ENCODE assay signal across 27 cellular contexts in the genomic region with DNA sequence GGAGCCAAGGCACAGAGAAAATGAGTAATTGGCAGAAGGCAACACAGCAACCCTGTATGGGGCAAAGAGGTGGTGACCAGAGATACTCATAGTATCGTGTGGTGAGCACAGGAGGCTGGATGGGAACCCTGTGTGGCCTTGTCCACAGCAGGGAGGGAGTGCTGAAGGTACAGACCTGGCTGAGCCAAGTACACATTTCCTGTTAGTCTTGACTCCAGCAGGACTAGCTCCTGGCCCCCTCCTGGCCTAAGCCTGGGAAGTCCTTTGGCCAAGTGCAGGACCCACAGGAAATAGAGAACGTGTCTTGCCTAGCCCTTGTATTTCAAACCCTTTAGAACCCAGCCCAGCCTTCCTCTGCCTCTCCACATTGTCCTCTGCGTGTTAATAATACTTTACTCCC.
A peak's percentile ranks its signal among the peaks of the same experiment; 100 is the strongest.
DNase-seq lines count a peak whose midpoint lies in the region; ATAC-seq and TF ChIP-seq lines count a peak whose summit lies in the region.
"Had no signal": no experiment of that assay in that cellular context is flagged by ENCODE, and none has a peak within 500 bp of the region (broad histone marks: within the 10 kb centered on the region; RNA-seq: fewer than 3 reads in every experiment).

No MANE protein-coding gene starts in this region.

- H3K9me3 ChIP-seq in RWPE2 (ENCODE audit: severe bottlenecking), result no peaks in the 10 kb centered on the region
- no peaks in the 10 kb centered on the region for H3K9me3 ChIP-seq in esophagus squamous epithelium
- no peaks in the 10 kb centered on the region for H3K9me3 ChIP-seq in tibial artery
- no peaks in the 10 kb centered on the region for H3K9me3 ChIP-seq in psoas muscle
- H3K9me3 ChIP-seq in right cardiac atrium (ENCODE audit: control insufficient read depth, low read length), result no peaks in the 10 kb centered on the region
- H3K9me3 ChIP-seq: BLaER1 treated with 17β-estradiol and CSF1 and Interleukin-3, amounts not matched to agents 10 nM and 100 nM; neutrophil; prostate gland; vagina had no signal

- no peak overlapping the region for H3K4me3 Mint-ChIP-seq in stimulated activated naive CD8-positive, alpha-beta T cell treated with anti-CD3 and anti-CD28 coated beads, Interleukin-15, amount 100 ng/mL, for 72 hours
- H3K4me3 Mint-ChIP-seq: activated CD4-positive, alpha-beta T cell treated with anti-CD3 and anti-CD28 coated beads, Interleukin-2, amount 10 ng/mL, durations not matched to agents 24 days and 14 days; dendritic cell treated with granulocyte-macrophage colony-stimulating factor and Interleukin-4, amounts not matched to agents 40 ng/mL and 50 ng/mL, for 4 days; GM23338; memory B cell had no signal

- H3K27me3 Mint-ChIP-seq in stimulated activated naive CD8-positive, alpha-beta T cell treated with anti-CD3 and anti-CD28 coated beads, Interleukin-15, amount 100 ng/mL, for 72 hours, result no peaks in the 10 kb centered on the region
- H3K27me3 Mint-ChIP-seq: activated CD4-positive, alpha-beta T cell treated with anti-CD3 and anti-CD28 coated beads, Interleukin-2, amount 10 ng/mL, durations not matched to agents 24 days and 14 days; dendritic cell treated with granulocyte-macrophage colony-stimulating factor and Interleukin-4, amounts not matched to agents 40 ng/mL and 50 ng/mL, for 4 days had no signal

- no peaks in the 10 kb centered on the region for H3K36me3 ChIP-seq in RWPE2 (ENCODE audit: low read depth)
- no peaks in the 10 kb centered on the region for H3K36me3 ChIP-seq in esophagus squamous epithelium
- no peaks in the 10 kb centered on the region for H3K36me3 ChIP-seq in tibial artery
- H3K36me3 ChIP-seq in psoas muscle (ENCODE audit: insufficient read depth in 1 of 2, low read depth in 1 of 2), result no peaks in the 10 kb centered on the region
- H3K36me3 ChIP-seq: BLaER1 treated with 17β-estradiol and CSF1 and Interleukin-3, amounts not matched to agents 10 nM and 100 nM; neutrophil; prostate gland; vagina had no signal

- H3K27ac ChIP-seq in RWPE2 (ENCODE audit: poor library complexity, severe bottlenecking) (peak overlapping the region; percentile 31), esophagus squamous epithelium (peak overlapping the region; percentile 64 to 87 (median 73)), tibial artery (no peak overlapping the region), psoas muscle (no peak overlapping the region), right cardiac atrium (ENCODE audit: low read length) (no peak overlapping the region)
- H3K27ac ChIP-seq: BLaER1 treated with 17β-estradiol and CSF1 and Interleukin-3, amounts not matched to agents 10 nM and 100 nM; neutrophil; prostate gland; vagina; VCaP had no signal

- H3K4me1 ChIP-seq in RWPE2 (ENCODE audit: insufficient read depth, poor library complexity, severe bottlenecking), result peaks cover 30% of the 10 kb centered on the region
- peaks cover 17 to 87% (median 23%) of the 10 kb centered on the region in 3 donors for H3K4me1 ChIP-seq in esophagus squamous epithelium
- no peaks in the 10 kb centered on the region for H3K4me1 ChIP-seq in tibial artery
- no peaks in the 10 kb centered on the region for H3K4me1 ChIP-seq in psoas muscle
- H3K4me1 ChIP-seq in right cardiac atrium (ENCODE audit: control insufficient read depth, insufficient read depth, low read length), result no peaks in the 10 kb centered on the region
- H3K4me1 ChIP-seq: prostate gland, vagina had no signal

- TF ChIP-seq POLR2A in esophagus squamous epithelium (IDR thresholded peaks at IDR 0.05), result no peak

- no peak for DNase-seq in stimulated activated naive CD8-positive, alpha-beta T cell treated with anti-CD3 and anti-CD28 coated beads, Interleukin-15, amount 100 ng/mL, for 72 hours
- DNase-seq in stimulated activated naive CD8-positive, alpha-beta T cell treated with anti-CD3 and anti-CD28 coated beads, Interleukin-15, Interleukin-2, amounts not matched to agents 100 U/mL and 50 U/mL, for 24 hours, result no peak
- DNase-seq in RWPE2 (ENCODE audit: low spot score) (no peak), esophagus squamous epithelium (lab: John Stamatoyannopoulos, UW) (no peak), tibial artery (no peak), NCI-H1436 (lab: John Stamatoyannopoulos, UW) (no peak), psoas muscle (no peak), right cardiac atrium (no peak)
- DNase-seq: activated CD4-positive, alpha-beta T cell treated with anti-CD3 and anti-CD28 coated beads, Interleukin-2, amount 10 ng/mL, durations not matched to agents 24 days and 14 days; activated naive CD4-positive, alpha-beta T cell treated with anti-CD3 and anti-CD28 coated beads, Interleukin-2, amount 50 U/mL, for 16 hours; anterior cingulate cortex; Calu3; KBM-7; MM.1S; NCI-H1436 treated with DMSO at 0.1 percent for 48 hours; NK-92 treated with Interleukin-12 subunit alpha and Interleukin-12 subunit beta, amount 100 ng/mL, for 24 hours; substantia nigra had no signal

- no peak overlapping the region for H3K4me3 ChIP-seq in RWPE2 (ENCODE audit: severe bottlenecking)
- H3K4me3 ChIP-seq in esophagus squamous epithelium, result no peak overlapping the region
- H3K4me3 ChIP-seq in tibial artery, result no peak overlapping the region
- no peak overlapping the region for H3K4me3 ChIP-seq in psoas muscle
- no peak overlapping the region for H3K4me3 ChIP-seq in right cardiac atrium (ENCODE audit: low read length)
- H3K4me3 ChIP-seq: BLaER1 treated with 17β-estradiol and CSF1 and Interleukin-3, amounts not matched to agents 10 nM and 100 nM; GM12878; GM23338; prostate gland; vagina had no signal

- intact Hi-C loops in esophagus squamous epithelium (cut with DNase I) (no loop called here), tibial artery (cut with DNase I; ENCODE audit: low total_unique reads) (no loop called here), psoas muscle (cut with DNase I) (no loop called here), right cardiac atrium (cut with DNase I) (no loop called here)

- H3K4me1 Mint-ChIP-seq in stimulated activated naive CD8-positive, alpha-beta T cell treated with anti-CD3 and anti-CD28 coated beads, Interleukin-15, amount 100 ng/mL, for 72 hours, result peaks cover 100% of the 10 kb centered on the region
- H3K4me1 Mint-ChIP-seq: memory B cell had no signal

- no peak overlapping the region for H3K27ac Mint-ChIP-seq in stimulated activated naive CD8-positive, alpha-beta T cell treated with anti-CD3 and anti-CD28 coated beads, Interleukin-15, amount 100 ng/mL, for 72 hours
- H3K27ac Mint-ChIP-seq: activated CD4-positive, alpha-beta T cell treated with anti-CD3 and anti-CD28 coated beads, Interleukin-2, amount 10 ng/mL, durations not matched to agents 24 days and 14 days; dendritic cell treated with granulocyte-macrophage colony-stimulating factor and Interleukin-4, amounts not matched to agents 40 ng/mL and 50 ng/mL, for 4 days; GM23338; memory B cell had no signal

- peak; percentile 26 for ATAC-seq in stimulated activated naive CD8-positive, alpha-beta T cell treated with anti-CD3 and anti-CD28 coated beads, Interleukin-15, amount 100 ng/mL, for 72 hours
- ATAC-seq in stimulated activated naive CD8-positive, alpha-beta T cell treated with anti-CD3 and anti-CD28 coated beads, Interleukin-15, Interleukin-2, amounts not matched to agents 100 U/mL and 50 U/mL, for 24 hours, result no peak
- ATAC-seq in RWPE2 (ENCODE audit: low read depth) (0 out of 3 replicates have a peak, but pooled peaks have one; percentile 13), psoas muscle (no peak), right cardiac atrium (no peak)
- ATAC-seq: GM12878, GM23338, Panc1 had no signal

- TF ChIP-seq CTCF in RWPE2 (IDR thresholded peaks at IDR 0.05; ENCODE audit: poor library complexity, severe bottlenecking) (no peak), esophagus squamous epithelium (IDR thresholded peaks at IDR 0.05) (no peak), tibial artery (IDR thresholded peaks at IDR 0.05) (no peak), psoas muscle (IDR thresholded peaks at IDR 0.05) (no peak)

- H3K27me3 ChIP-seq in RWPE2 (ENCODE audit: insufficient read depth, poor library complexity, severe bottlenecking) (no peaks in the 10 kb centered on the region), esophagus squamous epithelium (no peaks in the 10 kb centered on the region), tibial artery (peaks cover 0 to 9% of the 10 kb centered on the region in 2 donors), psoas muscle (ENCODE audit: insufficient read depth in 3 of 3, low read length in 2 of 3) (no peaks in the 10 kb centered on the region), right cardiac atrium (ENCODE audit: control insufficient read depth, insufficient read depth) (no peaks in the 10 kb centered on the region)
- H3K27me3 ChIP-seq: BLaER1 treated with 17β-estradiol and CSF1 and Interleukin-3, amounts not matched to agents 10 nM and 100 nM; neutrophil; vagina had no signal

- H3K9me3 Mint-ChIP-seq in stimulated activated naive CD8-positive, alpha-beta T cell treated with anti-CD3 and anti-CD28 coated beads, Interleukin-15, amount 100 ng/mL, for 72 hours, result no peaks in the 10 kb centered on the region
- H3K9me3 Mint-ChIP-seq: activated CD4-positive, alpha-beta T cell treated with anti-CD3 and anti-CD28 coated beads, Interleukin-2, amount 10 ng/mL, durations not matched to agents 24 days and 14 days; dendritic cell treated with granulocyte-macrophage colony-stimulating factor and Interleukin-4, amounts not matched to agents 40 ng/mL and 50 ng/mL, for 4 days; GM23338; memory B cell had no signal

- 37 to 50% methylated on average over 3 of the region's 3 CpGs for WGBS in esophagus squamous epithelium, 2 donors
- 45 to 56% (median 51%) methylated on average over 3 of the region's 3 CpGs for WGBS in psoas muscle, 3 donors
- 45% methylated on average over 3 of the region's 3 CpGs for WGBS in right cardiac atrium

Comparison
In these comparisons a context has a peak if more than half of its experiments do, and no peak if none do; other contexts are left out.
1. ATAC-seq: peak in stimulated activated naive CD8-positive, alpha-beta T cell treated with anti-CD3 and anti-CD28 coated beads, Interleukin-15, amount 100 ng/mL, for 72 hours (single experiment) and RWPE2 (single experiment); none in stimulated activated naive CD8-positive, alpha-beta T cell treated with anti-CD3 and anti-CD28 coated beads, Interleukin-15, Interleukin-2, amounts not matched to agents 100 U/mL and 50 U/mL, for 24 hours (single experiment), psoas muscle (0 of 4) and right cardiac atrium (0 of 2).
2. H3K27ac ChIP-seq: peak in RWPE2 (single experiment) and esophagus squamous epithelium (4 of 4); none in tibial artery (0 of 2), psoas muscle (single experiment) and right cardiac atrium (single experiment).